In the genomic region with DNA sequence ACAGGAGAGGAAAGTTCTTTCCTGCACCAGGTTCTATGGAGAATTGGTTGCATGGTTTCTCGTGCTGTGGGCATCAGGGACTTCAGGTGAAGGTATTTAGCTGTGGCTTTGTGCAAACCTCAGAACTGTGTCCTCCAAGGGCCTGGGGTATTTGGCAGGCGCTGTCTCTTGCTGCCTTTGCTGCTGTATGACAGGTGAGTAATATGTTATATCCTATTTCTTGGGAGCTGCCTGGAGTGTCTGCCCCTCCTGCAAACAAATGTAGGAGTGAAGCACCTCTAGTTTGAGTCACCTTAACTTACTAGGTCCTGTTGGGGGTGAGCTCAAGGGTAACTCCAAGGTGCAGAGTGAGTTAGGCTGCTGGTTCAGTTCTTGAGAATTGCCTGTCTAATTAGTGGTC, we compare ENCODE assay signal across 26 cellular contexts. TPM values are rescaled to one million over a fixed set of nuclear protein-coding genes. Genes with fewer than 3 reads are reported as not detected.
A peak's percentile ranks its signal among the peaks of the same experiment; 100 is the strongest.
DNase-seq lines count a peak whose midpoint lies in the region; FAIRE-seq and TF ChIP-seq lines count a peak whose summit lies in the region.
"Had no signal": no experiment of that assay in that cellular context is flagged by ENCODE, and none has a peak within 500 bp of the region (broad histone marks: within the 10 kb centered on the region; RNA-seq: fewer than 3 reads in every experiment).

No MANE protein-coding gene starts in this region.

- H3K27me3 Mint-ChIP-seq in type B pancreatic cell: no peaks in the 10 kb centered on the region

- WGBS in sigmoid colon, 2 donors: 89% methylated on average over 2 of the region's 2 CpGs
- 87 to 95% methylated on average over 2 of the region's 2 CpGs for WGBS in tibial nerve, 2 donors

- TF ChIP-seq EP300 in sigmoid colon (IDR thresholded peaks at IDR 0.05) (no peak), tibial nerve (IDR thresholded peaks at IDR 0.05) (no peak)

- POLR2A ChIA-PET in PC-9 (lab: Charles Lee; ENCODE audit: unreplicated experiment): no interaction called here

- FAIRE-seq in GM12892 (lab: Jason Lieb, UNC): no peak
- FAIRE-seq: G401.6 had no signal

- no peak overlapping the region for H2AFZ ChIP-seq in PC-9

- DNase-seq in HPDE6-E6E7 (ENCODE audit: extremely low spot score): peak; percentile 54
- DNase-seq in PC-9: peak in 1 of 2 experiments; percentile 75
- DNase-seq in epidermal melanocyte (ENCODE audit: insufficient read length, low spot score): peak; percentile 15
- peak; percentile 18 for DNase-seq in sigmoid colon
- DNase-seq in NOMO-1 treated with dmso at 0.1 percent for 144 hours (lab: John Stamatoyannopoulos, UW; ENCODE audit: unreplicated experiment): no peak
- DNase-seq in type B pancreatic cell (ENCODE audit: extremely low spot score, unreplicated experiment): no peak
- no peak for DNase-seq in GM12892 (ENCODE audit: insufficient read length)
- no peak for DNase-seq in tibial nerve (ENCODE audit: low spot score in 2 of 2)
- DNase-seq: C1 segment of cervical spinal cord; Caco-2; CD4-positive, alpha-beta memory T cell; GOT3; HCEC 1CT; IMR-90; NCI-H1092; NCI-H1417 treated with DMSO at 0.1 percent for 48 hours; NCI-H1694 treated with DMSO at 0.1 percent for 48 hours; NCI-H2081 treated with DMSO at 0.1 percent for 48 hours; NCI-H2171 treated with DMSO at 0.1 percent for 48 hours; NCI-H446; NCI-H526; Right ventricle myocardium superior; T-cell had no signal

- no peak overlapping the region for H3K27ac Mint-ChIP-seq in type B pancreatic cell
- H3K27ac Mint-ChIP-seq: CD4-positive, alpha-beta memory T cell; T-cell had no signal

- peaks cover 28% of the 10 kb centered on the region for H3K4me1 ChIP-seq in PC-9 (replicated peaks; ENCODE audit: insufficient read depth)
- H3K4me1 ChIP-seq in sigmoid colon: no peaks in the 10 kb centered on the region
- no peaks in the 10 kb centered on the region for H3K4me1 ChIP-seq in tibial nerve
- H3K4me1 ChIP-seq: Caco-2, SJSA1 had no signal

- no peaks in the 10 kb centered on the region for H3K79me2 ChIP-seq in PC-9 (ENCODE audit: low read depth)

- intact Hi-C loops in PC-9 (cut with micrococcal nuclease; ENCODE audit: unreplicated experiment) (no loop called here), sigmoid colon (cut with DNase I) (no loop called here)

- no peaks in the 10 kb centered on the region for H3K9me3 ChIP-seq in PC-9 (ENCODE audit: insufficient read depth, low read depth)
- no peaks in the 10 kb centered on the region for H3K9me3 ChIP-seq in sigmoid colon
- no peaks in the 10 kb centered on the region for H3K9me3 ChIP-seq in tibial nerve
- H3K9me3 ChIP-seq: Caco-2, SJSA1 had no signal

- peaks cover 5% of the 10 kb centered on the region for H3K36me3 Mint-ChIP-seq in type B pancreatic cell
- H3K36me3 Mint-ChIP-seq: CD4-positive, alpha-beta memory T cell; T-cell had no signal

- no peaks in the 10 kb centered on the region for H3K9me3 Mint-ChIP-seq in type B pancreatic cell
- H3K9me3 Mint-ChIP-seq: CD4-positive, alpha-beta memory T cell; T-cell had no signal

- no peaks in the 10 kb centered on the region for H3K4me1 Mint-ChIP-seq in type B pancreatic cell (ENCODE audit: unreplicated experiment)
- H3K4me1 Mint-ChIP-seq: CD4-positive, alpha-beta memory T cell; T-cell had no signal

- TF ChIP-seq POLR2A in sigmoid colon (IDR thresholded peaks at IDR 0.05): no peak
- no peak for TF ChIP-seq POLR2A in GM12892 (IDR thresholded peaks at IDR 0.05; ENCODE audit: low read depth, low read length)
- TF ChIP-seq POLR2A in tibial nerve (IDR thresholded peaks at IDR 0.05): no peak

- H3K27me3 ChIP-seq in PC-9 (ENCODE audit: insufficient read depth, low read depth) (no peaks in the 10 kb centered on the region), sigmoid colon (no peaks in the 10 kb centered on the region), tibial nerve (no peaks in the 10 kb centered on the region)
- H3K27me3 ChIP-seq: SJSA1 had no signal

- no peak overlapping the region for H3K4me3 Mint-ChIP-seq in type B pancreatic cell
- H3K4me3 Mint-ChIP-seq: CD4-positive, alpha-beta memory T cell; T-cell had no signal

- no peaks in the 10 kb centered on the region for H4K20me1 ChIP-seq in PC-9 (ENCODE audit: insufficient read depth)

- H3K36me3 ChIP-seq in PC-9 (ENCODE audit: low read depth): no peaks in the 10 kb centered on the region
- no peaks in the 10 kb centered on the region for H3K36me3 ChIP-seq in sigmoid colon
- H3K36me3 ChIP-seq in tibial nerve: peaks cover 0 to 30% (median 0%) of the 10 kb centered on the region in 3 donors
- H3K36me3 ChIP-seq: SJSA1 had no signal

- peaks cover 34% of the 10 kb centered on the region; the same call in 1 of the 2 replicates for H3F3A ChIP-seq in PC-9 (ENCODE audit: insufficient read depth, low read depth)

- BruUV-seq in PC-9 (replicated peaks; lab: Mats Ljungman, UMichigan): no TSS peak

- H3K9me2 ChIP-seq in PC-9 (ENCODE audit: insufficient read depth): no peaks in the 10 kb centered on the region

- TF ChIP-seq CTCF in PC-9 (conservative IDR thresholded peaks at IDR 0.05) (no peak), sigmoid colon (IDR thresholded peaks at IDR 0.05) (no peak), type B pancreatic cell (conservative IDR thresholded peaks at IDR 0.05) (no peak), tibial nerve (IDR thresholded peaks at IDR 0.05) (no peak)

- no peak overlapping the region for H3K4me3 ChIP-seq in PC-9
- H3K4me3 ChIP-seq in sigmoid colon: no peak overlapping the region
- no peak overlapping the region for H3K4me3 ChIP-seq in tibial nerve
- H3K4me3 ChIP-seq: SJSA1 had no signal

- CTCF ChIA-PET in PC-9 (lab: Charles Lee): no interaction called here

- H3K27ac ChIP-seq in PC-9 (peak overlapping the region; percentile 53), sigmoid colon (no peak overlapping the region), tibial nerve (no peak overlapping the region)
- H3K27ac ChIP-seq: KMS-11, SJSA1 had no signal

- H3K4me2 ChIP-seq in PC-9: peak overlapping the region; percentile 53
- H3K4me2 ChIP-seq: KMS-11 had no signal

RNA-seq across cellular contexts. Expression of a gene that starts 44.4 kb away (rescaled TPM):
- total RNA-seq in PC-9 (2021): 32.3 and 34.5 TPM in 2 replicates
- 10 to 100 TPM in 1 of 4 donors, 1 to 10 TPM in 3; 3.9 to 11.1 (median 4.4) TPM for total RNA-seq in sigmoid colon
- polyA plus RNA-seq in sigmoid colon: 1 to 10 TPM; 3.9 to 4.8 (median 4.8) TPM
- 17.2 and 18.9 TPM in 2 replicates for total RNA-seq in type B pancreatic cell (ENCODE audit: low replicate concordance)
- polyA plus RNA-seq in GM12892 (2012; ENCODE audit: missing spikeins): not detected
- 10 to 100 TPM; 13.8 to 39.0 (median 23.0) TPM for total RNA-seq in tibial nerve

RNA-seq across cellular contexts. Expression of a gene that starts 56.0 kb away (rescaled TPM):
- total RNA-seq in PC-9 (2021) (not detected in 2 replicates), sigmoid colon (1 to 10 TPM in 2 of 4 donors, under 1 TPM in 2; 0.66 to 3.6 (median 1.0) TPM), type B pancreatic cell (ENCODE audit: low replicate concordance) (1.6 TPM in 1 of 2 replicates, not detected in the other), tibial nerve (1 to 10 TPM; 3.5 to 7.3 (median 5.1) TPM)
- polyA plus RNA-seq in sigmoid colon: under 1 TPM in 1 of 3 donors, not detected in 2; 0.35 TPM
- polyA plus RNA-seq in GM12892 (2012; ENCODE audit: missing spikeins): not detected
- total RNA-seq: CD4-positive, alpha-beta memory T cell; SJSA1; T-cell had no signal
- polyA plus RNA-seq: CD4-positive, alpha-beta memory T cell had no signal

Comparison
In these comparisons a context has a peak if more than half of its experiments do, and no peak if none do; other contexts are left out.
1. DNase-seq: peak in HPDE6-E6E7 (single experiment), epidermal melanocyte (single experiment) and sigmoid colon (single experiment); none in NOMO-1 treated with dmso at 0.1 percent for 144 hours (single experiment), type B pancreatic cell (single experiment), GM12892 (single experiment) and tibial nerve (0 of 2).